19 cellular contexts compared by ENCODE assay signal in the genomic region with DNA sequence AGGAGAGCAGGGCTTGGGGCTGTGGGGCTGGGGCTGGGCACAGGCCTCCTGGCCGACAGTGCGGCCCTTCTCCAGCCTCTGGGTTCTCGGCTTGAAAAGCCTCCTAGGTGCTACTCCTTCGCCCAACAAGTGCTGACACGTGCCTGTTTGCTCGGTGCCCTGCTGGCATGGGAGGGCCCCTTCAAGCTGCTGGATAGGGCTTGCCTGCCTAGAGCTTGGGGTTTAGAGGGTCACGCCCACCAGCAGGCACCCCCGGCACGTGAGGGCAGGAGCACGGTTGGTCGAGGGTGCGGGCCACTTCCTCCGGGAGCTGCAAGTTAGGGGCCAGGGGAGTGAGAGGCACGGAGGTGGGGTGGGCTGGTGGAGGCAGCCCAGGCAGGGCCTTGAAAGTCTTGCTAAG.
DNase-seq lines count a peak whose midpoint lies in the region; ATAC-seq, FAIRE-seq and TF ChIP-seq lines count a peak whose summit lies in the region.
"Had no signal": no experiment of that assay in that cellular context is flagged by ENCODE, and none has a peak within 500 bp of the region (broad histone marks: within the 10 kb centered on the region; RNA-seq: fewer than 3 reads in every experiment).

No MANE protein-coding gene starts in this region.

- POLR2A ChIA-PET in IMR-90 (lab: Charles Lee; ENCODE audit: unreplicated experiment): no interaction called here

- 97% methylated on average over 6 of the region's 14 CpGs; no CpG with 5 or more reads in 1 of the 2 experiments for WGBS in IMR-90 (ENCODE audit: extremely low coverage in 2 of 2, insufficient read length in 1 of 2), 2 experiments

- no peak overlapping the region for H3K4me2 ChIP-seq in IMR-90 (ENCODE audit: low read depth, low read length)

- no peak overlapping the region for H3K4ac ChIP-seq in IMR-90 (ENCODE audit: low read depth, low read length)

- no peak for TF ChIP-seq POLR2A in IMR-90 (IDR thresholded peaks at IDR 0.05; ENCODE audit: low read depth, low read length)

- dilution Hi-C loops in IMR-90 (cut with HindIII; ENCODE audit: low sequenced_read_pairs, unreplicated experiment): no loop called here

- FAIRE-seq in bronchial epithelial cell (lab: Jason Lieb, UNC): no peak
- FAIRE-seq: GM18507 had no signal

- no peak overlapping the region for H3K9ac ChIP-seq in IMR-90 (ENCODE audit: low read depth, low read length)

- H2AK9ac ChIP-seq in IMR-90 (replicated peaks; ENCODE audit: low read depth, low read length, poor library complexity): peak overlapping the region; percentile 63

- TF ChIP-seq RAD21 in IMR-90 (IDR thresholded peaks at IDR 0.05; ENCODE audit: low read length): no peak

- no peak overlapping the region for H4K8ac ChIP-seq in IMR-90 (ENCODE audit: low read depth in 2 of 2, low read length in 2 of 2)

- ATAC-seq in IMR-90 (ENCODE audit: low read depth): no peak
- peak; percentile 31 for ATAC-seq in left lung
- ATAC-seq in GM21447 (IDR thresholded peaks at IDR 0.05; ENCODE audit: unreplicated experiment): no peak
- ATAC-seq in GM21737 (IDR thresholded peaks at IDR 0.05; ENCODE audit: unreplicated experiment): no peak
- ATAC-seq in HG03565 (IDR thresholded peaks at IDR 0.05; ENCODE audit: unreplicated experiment): no peak
- ATAC-seq: body of pancreas, mucosa of descending colon had no signal

- H2BK5ac ChIP-seq in IMR-90 (ENCODE audit: low read depth, low read length, poor library complexity, severe bottlenecking): no peak overlapping the region

- H3K9me3 ChIP-seq in IMR-90 (ENCODE audit: control insufficient read depth, insufficient read depth, low read length): no peaks in the 10 kb centered on the region
- no peaks in the 10 kb centered on the region for H3K9me3 ChIP-seq in left lung
- H3K9me3 ChIP-seq: BE2C, body of pancreas, mucosa of descending colon, testis had no signal

- H4K91ac ChIP-seq in IMR-90 (ENCODE audit: insufficient read depth, low read depth, low read length): no peak overlapping the region

- H2BK120ac ChIP-seq in IMR-90 (ENCODE audit: low read depth, low read length): no peak overlapping the region

- no peak overlapping the region for H3K18ac ChIP-seq in IMR-90 (ENCODE audit: low read depth, low read length)

- H2BK15ac ChIP-seq in IMR-90 (ENCODE audit: low read depth, low read length): no peak overlapping the region

- in situ Hi-C loops in IMR-90 (cut with MboI; ENCODE audit: low sequenced_read_pairs): no loop called here

- H3K79me1 ChIP-seq in IMR-90 (ENCODE audit: low read depth in 1 of 2, low read length in 2 of 2): peaks cover 3 to 9% of the 10 kb centered on the region in 2 experiments; a peak in 2 of 4 replicates

- H3K23ac ChIP-seq in IMR-90 (ENCODE audit: low read depth, low read length): no peak overlapping the region

- H2AK5ac ChIP-seq in IMR-90 (ENCODE audit: low read depth, low read length): no peak overlapping the region

- H3K9me1 ChIP-seq in IMR-90 (ENCODE audit: insufficient read depth, low read length): no peaks in the 10 kb centered on the region; the same call in 1 of the 2 replicates

- H3K56ac ChIP-seq in IMR-90 (ENCODE audit: extremely low read depth, insufficient read depth, low read length): no peak overlapping the region

- H2AFZ ChIP-seq in IMR-90 (replicated peaks; ENCODE audit: low read length, poor library complexity): no peak overlapping the region

- H3K27me3 ChIP-seq in IMR-90 (ENCODE audit: control insufficient read depth, insufficient read depth, low read length) (no peaks in the 10 kb centered on the region), bronchial epithelial cell (ENCODE audit: control insufficient read depth, insufficient read depth, low read length) (no peaks in the 10 kb centered on the region), left lung (no peaks in the 10 kb centered on the region)
- H3K27me3 ChIP-seq: BE2C, body of pancreas, testis had no signal

- peaks cover 25% of the 10 kb centered on the region for H4K20me1 ChIP-seq in IMR-90 (ENCODE audit: insufficient read depth, low read length)

- TF ChIP-seq CTCF in IMR-90 (conservative IDR thresholded peaks at IDR 0.05; ENCODE audit: low read depth, low read length) (no peak), bronchial epithelial cell (IDR thresholded peaks at IDR 0.05; ENCODE audit: insufficient read depth, low read length, severe bottlenecking) (no peak), left lung (IDR thresholded peaks at IDR 0.05) (no peak)

- no peak overlapping the region for H2BK20ac ChIP-seq in IMR-90 (ENCODE audit: low read depth, low read length)

- intact Hi-C loops in IMR-90 (cut with micrococcal nuclease): no loop called here
- intact Hi-C loops in left lung (cut with DNase I): no loop called here

- H3K36me3 ChIP-seq in IMR-90 (ENCODE audit: control insufficient read depth, insufficient read depth, low read length): peaks cover 38% of the 10 kb centered on the region; the same call in 1 of the 2 replicates
- peaks cover 33% of the 10 kb centered on the region for H3K36me3 ChIP-seq in bronchial epithelial cell (ENCODE audit: control insufficient read depth, insufficient read depth, low read length)
- peaks cover 0 to 96% of the 10 kb centered on the region in 2 donors for H3K36me3 ChIP-seq in left lung

- H3K27ac ChIP-seq in IMR-90 (ENCODE audit: insufficient read depth, low read length) (no peak overlapping the region), left lung (peak overlapping the region in 1 of 2 donors; percentile 45), substantia nigra (ENCODE audit: low read depth, low read length, poor library complexity, severe bottlenecking) (peak overlapping the region; percentile 23)

- DNase-seq in IMR-90 (no peak), bronchial epithelial cell (ENCODE audit: low read depth) (peak; percentile 48), left lung (no peak), substantia nigra (lab: John Stamatoyannopoulos, UW) (no peak), A172 (ENCODE audit: low spot score) (no peak)
- DNase-seq: activated gamma-delta T cell treated with Interleukin-2 at 50 U/mL for 16 hours, BE2C, body of pancreas, endodermal cell, Kasumi-1, mucosa of descending colon, NCI-H1694, NCI-H526, T-helper 1 cell, testis had no signal

- CTCF ChIA-PET in IMR-90 (lab: Yijun Ruan, JAX): interaction anchor here (1.4 kb wide), 1 partner anchor 261 kb away, joined by 7 read pairs; no protein-coding TSS in a partner anchor

- no peak overlapping the region for H3K14ac ChIP-seq in IMR-90 (replicated peaks; ENCODE audit: low read depth, low read length)

- H3K4me1 ChIP-seq in IMR-90 (ENCODE audit: control insufficient read depth, insufficient read depth, low read length) (peaks cover 24% of the 10 kb centered on the region), left lung (peaks cover 28 to 63% of the 10 kb centered on the region in 2 donors)

- BruUV-seq in IMR-90 (replicated peaks; lab: Mats Ljungman, UMichigan): no TSS peak

- H3K4me3 ChIP-seq in IMR-90 (ENCODE audit: insufficient read depth, low read depth, low read length): no peak overlapping the region
- no peak overlapping the region for H3K4me3 ChIP-seq in bronchial epithelial cell (ENCODE audit: low read depth, low read length)
- H3K4me3 ChIP-seq in left lung: no peak overlapping the region
- H3K4me3 ChIP-seq: body of pancreas, mucosa of descending colon, testis had no signal

- H4K5ac ChIP-seq in IMR-90 (ENCODE audit: low read depth, low read length): no peak overlapping the region

TF ChIP-seq in IMR-90, 13 proteins besides CTCF, POLR2A, EP300 and RAD21:
- no peak for TF ChIP-seq FOS (IDR thresholded peaks at IDR 0.05; ENCODE audit: low read depth, low read length)
- no peak for TF ChIP-seq MXI1 (IDR thresholded peaks at IDR 0.05; ENCODE audit: borderline replicate concordance, low read depth, low read length)
- TF ChIP-seq SMC3 (IDR thresholded peaks at IDR 0.05; ENCODE audit: low read depth, low read length): no peak
- no peak for TF ChIP-seq MAZ (IDR thresholded peaks at IDR 0.05; ENCODE audit: borderline replicate concordance, low read depth, low read length)
- TF ChIP-seq, protein P1, sequence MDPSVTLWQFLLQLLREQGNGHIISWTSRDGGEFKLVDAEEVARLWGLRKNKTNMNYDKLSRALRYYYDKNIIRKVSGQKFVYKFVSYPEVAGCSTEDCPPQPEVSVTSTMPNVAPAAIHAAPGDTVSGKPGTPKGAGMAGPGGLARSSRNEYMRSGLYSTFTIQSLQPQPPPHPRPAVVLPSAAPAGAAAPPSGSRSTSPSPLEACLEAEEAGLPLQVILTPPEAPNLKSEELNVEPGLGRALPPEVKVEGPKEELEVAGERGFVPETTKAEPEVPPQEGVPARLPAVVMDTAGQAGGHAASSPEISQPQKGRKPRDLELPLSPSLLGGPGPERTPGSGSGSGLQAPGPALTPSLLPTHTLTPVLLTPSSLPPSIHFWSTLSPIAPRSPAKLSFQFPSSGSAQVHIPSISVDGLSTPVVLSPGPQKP (IDR thresholded peaks at IDR 0.05; ENCODE audit: borderline replicate concordance, low read depth, low read length): no peak
- TF ChIP-seq MAFK (IDR thresholded peaks at IDR 0.05; ENCODE audit: low read depth, low read length): no peak
- TF ChIP-seq USF2 (IDR thresholded peaks at IDR 0.05; ENCODE audit: low read depth, low read length): no peak
- no peak for TF ChIP-seq CEBPB (IDR thresholded peaks at IDR 0.05; ENCODE audit: low read depth, low read length)
- no peak for TF ChIP-seq NFE2L2 (IDR thresholded peaks at IDR 0.05; ENCODE audit: low read depth, low read length)
